Comparison of ENCODE assay signal across 11 cellular contexts in the genomic region with DNA sequence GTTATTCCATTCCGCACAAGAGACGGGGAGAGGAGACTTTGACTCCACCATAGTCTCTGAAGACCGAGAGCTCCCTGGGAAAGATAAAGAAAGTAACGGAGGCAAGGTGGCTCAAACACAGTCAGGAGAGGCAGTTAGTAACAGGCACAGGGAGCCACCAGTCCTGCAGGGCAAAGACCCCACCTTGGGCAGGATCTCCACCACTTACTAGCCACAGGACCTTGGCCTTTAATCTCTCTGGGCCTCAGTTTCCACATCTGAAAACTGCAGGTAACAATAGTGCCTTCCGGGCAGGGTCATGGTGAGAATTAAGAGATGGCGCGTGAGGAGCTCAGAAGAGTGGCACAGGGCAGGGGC.
DNase-seq lines count a peak whose midpoint lies in the region; ATAC-seq lines count a peak whose summit lies in the region.
"Had no signal": no experiment of that assay in that cellular context is flagged by ENCODE, and none has a peak within 500 bp of the region (broad histone marks: within the 10 kb centered on the region; RNA-seq: fewer than 3 reads in every experiment).

No MANE protein-coding gene starts in this region.

- peak overlapping the region; percentile 47 to 89 (median 78) for H3K4me3 Mint-ChIP-seq in IgD-negative memory B cell
- peak overlapping the region; percentile 46 for H3K4me3 Mint-ChIP-seq in memory B cell
- peak overlapping the region; percentile 34 to 37 for H3K4me3 Mint-ChIP-seq in stimulated activated naive CD8-positive, alpha-beta T cell treated with anti-CD3 and anti-CD28 coated beads, Interleukin-15, amount 100 ng/mL, for 72 hours
- no peak overlapping the region for H3K4me3 Mint-ChIP-seq in activated naive CD4-positive, alpha-beta T cell treated with anti-CD3 and anti-CD28 coated beads, Interleukin-2, amount 10 ng/mL, durations not matched to agents 7 days and 5 days
- H3K4me3 Mint-ChIP-seq: activated T-cell treated with anti-CD3 and anti-CD28 coated beads, Interleukin-2, amount 50 U/mL, for 4 hours had no signal

- H3K27ac Mint-ChIP-seq in IgD-negative memory B cell: peak overlapping the region; percentile 90 to 94 (median 93)
- peak overlapping the region; percentile 87 for H3K27ac Mint-ChIP-seq in memory B cell
- peak overlapping the region; percentile 27 to 92 for H3K27ac Mint-ChIP-seq in stimulated activated naive CD8-positive, alpha-beta T cell treated with anti-CD3 and anti-CD28 coated beads, Interleukin-15, amount 100 ng/mL, for 72 hours
- no peak overlapping the region for H3K27ac Mint-ChIP-seq in activated naive CD4-positive, alpha-beta T cell treated with anti-CD3 and anti-CD28 coated beads, Interleukin-2, amount 10 ng/mL, durations not matched to agents 7 days and 5 days

- no peaks in the 10 kb centered on the region for H3K27me3 ChIP-seq in adipocyte (replicated peaks; ENCODE audit: control insufficient read depth, insufficient read depth, low read length)

- H3K4me3 ChIP-seq in adipocyte (ENCODE audit: low read length): no peak overlapping the region

- H3K9ac ChIP-seq in adipocyte (ENCODE audit: low read length): peak overlapping the region; percentile 16

- H3K9me3 ChIP-seq in adipocyte (ENCODE audit: control insufficient read depth, low read length): no peaks in the 10 kb centered on the region

- no peak for DNase-seq in adipocyte (ENCODE audit: low read depth)
- no peak for DNase-seq in memory B cell (ENCODE audit: low spot score in 2 of 2)
- no peak for DNase-seq in stimulated activated naive CD8-positive, alpha-beta T cell treated with anti-CD3 and anti-CD28 coated beads, Interleukin-15, amount 100 ng/mL, for 72 hours
- DNase-seq in germinal center (ENCODE audit: low spot score): no peak
- no peak for DNase-seq in substantia nigra (lab: John Stamatoyannopoulos, UW)
- no peak for DNase-seq in activated naive CD4-positive, alpha-beta T cell treated with anti-CD3 and anti-CD28 coated beads, Interleukin-2, amount 10 ng/mL, durations not matched to agents 7 days and 5 days
- DNase-seq: activated T-cell treated with anti-CD3 and anti-CD28 coated beads, Interleukin-2, amount 50 U/mL, for 4 hours; NCI-H1105 treated with DMSO at 0.1 percent for 48 hours; occipital lobe had no signal

- ATAC-seq in memory B cell (ENCODE audit: low read depth) (no peak), HG03280 (IDR thresholded peaks at IDR 0.05; ENCODE audit: unreplicated experiment) (no peak)
- ATAC-seq in stimulated activated naive CD8-positive, alpha-beta T cell treated with anti-CD3 and anti-CD28 coated beads, Interleukin-15, amount 100 ng/mL, for 72 hours: peak; percentile 3

- CTCF ChIA-PET in activated naive CD4-positive, alpha-beta T cell treated with anti-CD3 and anti-CD28 coated beads, Interleukin-2, amount 10 ng/mL, durations not matched to agents 7 days and 5 days (lab: Charles Lee): no interaction called here

- no peaks in the 10 kb centered on the region for H3K27me3 Mint-ChIP-seq in IgD-negative memory B cell
- no peaks in the 10 kb centered on the region for H3K27me3 Mint-ChIP-seq in memory B cell
- H3K27me3 Mint-ChIP-seq in stimulated activated naive CD8-positive, alpha-beta T cell treated with anti-CD3 and anti-CD28 coated beads, Interleukin-15, amount 100 ng/mL, for 72 hours: no peaks in the 10 kb centered on the region
- peaks cover 4% of the 10 kb centered on the region for H3K27me3 Mint-ChIP-seq in activated naive CD4-positive, alpha-beta T cell treated with anti-CD3 and anti-CD28 coated beads, Interleukin-2, amount 10 ng/mL, durations not matched to agents 7 days and 5 days

- H3K36me3 Mint-ChIP-seq in IgD-negative memory B cell: no peaks in the 10 kb centered on the region
- H3K36me3 Mint-ChIP-seq in memory B cell: peaks cover 9% of the 10 kb centered on the region
- H3K36me3 Mint-ChIP-seq in activated naive CD4-positive, alpha-beta T cell treated with anti-CD3 and anti-CD28 coated beads, Interleukin-2, amount 10 ng/mL, durations not matched to agents 7 days and 5 days: no peaks in the 10 kb centered on the region

- no peaks in the 10 kb centered on the region for H3K36me3 ChIP-seq in adipocyte (ENCODE audit: control insufficient read depth, insufficient read depth, low read length, severe bottlenecking)

- H3K27ac ChIP-seq in substantia nigra (ENCODE audit: low read depth, low read length, poor library complexity, severe bottlenecking): no peak overlapping the region

- peaks cover 65% of the 10 kb centered on the region for H3K4me1 ChIP-seq in adipocyte (ENCODE audit: control insufficient read depth, insufficient read depth, low read length)

- H3K9me3 Mint-ChIP-seq in IgD-negative memory B cell (no peaks in the 10 kb centered on the region), memory B cell (no peaks in the 10 kb centered on the region)
- H3K9me3 Mint-ChIP-seq in stimulated activated naive CD8-positive, alpha-beta T cell treated with anti-CD3 and anti-CD28 coated beads, Interleukin-15, amount 100 ng/mL, for 72 hours: no peaks in the 10 kb centered on the region
- peaks cover 3% of the 10 kb centered on the region for H3K9me3 Mint-ChIP-seq in activated naive CD4-positive, alpha-beta T cell treated with anti-CD3 and anti-CD28 coated beads, Interleukin-2, amount 10 ng/mL, durations not matched to agents 7 days and 5 days
- H3K9me3 Mint-ChIP-seq: activated T-cell treated with anti-CD3 and anti-CD28 coated beads, Interleukin-2, amount 50 U/mL, for 4 hours had no signal

- H3K4me1 Mint-ChIP-seq in IgD-negative memory B cell (peaks cover 30 to 52% (median 37%) of the 10 kb centered on the region in 3 donors), memory B cell (peaks cover 52% of the 10 kb centered on the region)
- H3K4me1 Mint-ChIP-seq in stimulated activated naive CD8-positive, alpha-beta T cell treated with anti-CD3 and anti-CD28 coated beads, Interleukin-15, amount 100 ng/mL, for 72 hours: peaks cover 38% of the 10 kb centered on the region
- H3K4me1 Mint-ChIP-seq in activated naive CD4-positive, alpha-beta T cell treated with anti-CD3 and anti-CD28 coated beads, Interleukin-2, amount 10 ng/mL, durations not matched to agents 7 days and 5 days: no peaks in the 10 kb centered on the region
